10 cellular contexts compared by ENCODE assay signal in the genomic region with DNA sequence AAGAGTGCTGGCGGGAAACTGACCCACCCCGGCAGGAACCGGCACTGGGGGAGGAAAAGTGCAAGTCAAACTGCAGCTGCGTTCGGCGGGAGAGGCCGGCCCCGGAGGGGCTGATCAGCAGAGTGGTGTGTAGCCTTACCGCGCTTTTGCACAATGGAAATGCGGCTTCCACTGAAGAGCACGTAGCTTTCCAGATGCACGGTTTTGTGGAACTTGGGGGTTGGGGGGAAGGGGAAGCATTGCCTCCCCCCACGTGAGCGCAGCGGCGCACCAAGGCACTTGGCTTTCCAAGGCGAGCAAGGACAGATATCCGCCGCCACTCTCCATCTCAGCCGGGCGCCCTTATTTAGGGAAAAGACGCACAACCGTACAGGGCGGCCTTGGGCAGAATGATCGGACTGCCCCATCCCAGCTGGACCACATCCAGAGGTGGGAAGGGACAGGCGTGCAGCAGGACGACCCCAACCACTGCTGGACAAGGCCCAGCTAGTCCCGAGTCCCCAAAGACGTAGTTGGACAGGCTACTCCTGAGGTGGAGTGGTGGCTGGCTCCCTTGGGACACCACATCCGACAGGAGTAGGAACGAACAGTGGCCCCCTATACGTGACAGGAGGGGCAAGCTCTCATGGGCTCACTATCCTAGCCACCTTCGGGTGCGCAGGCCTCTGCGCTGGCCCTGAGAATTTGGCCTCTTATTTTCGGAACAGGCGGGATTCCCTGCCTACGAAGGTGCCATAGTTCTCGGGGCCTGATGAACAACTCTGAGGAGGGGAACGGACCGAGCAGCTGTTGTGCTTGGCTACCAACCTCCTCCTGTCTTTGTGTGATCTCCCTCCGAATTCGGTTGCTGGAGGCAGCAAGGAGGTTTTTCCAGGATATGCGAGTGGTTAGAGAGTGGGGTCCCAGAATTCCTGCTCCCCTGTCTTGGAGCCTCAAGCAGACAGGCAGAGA. TPM values are rescaled to one million over a fixed set of nuclear protein-coding genes. Genes with fewer than 3 reads are reported as not detected.
DNase-seq lines count a peak whose midpoint lies in the region; ATAC-seq, FAIRE-seq and TF ChIP-seq lines count a peak whose summit lies in the region.
"Had no signal": no experiment of that assay in that cellular context is flagged by ENCODE, and none has a peak within 500 bp of the region (broad histone marks: within the 10 kb centered on the region; RNA-seq: fewer than 3 reads in every experiment).

No MANE protein-coding gene starts in this region.

- H3K27ac Mint-ChIP-seq in CD4-positive, CD25-positive, alpha-beta regulatory T cell, result no peak overlapping the region
- no peak overlapping the region for H3K27ac Mint-ChIP-seq in osteocyte (ENCODE audit: unreplicated experiment)

- H3K27ac ChIP-seq in CD4-positive, CD25-positive, alpha-beta regulatory T cell (ENCODE audit: insufficient read depth, low read length, poor library complexity, severe bottlenecking), result no peak overlapping the region
- no peak overlapping the region for H3K27ac ChIP-seq in coronary artery

- H3K4me1 Mint-ChIP-seq in CD4-positive, CD25-positive, alpha-beta regulatory T cell, result peaks cover 3 to 39% (median 18%) of the 10 kb centered on the region in 4 donors
- peaks cover 25% of the 10 kb centered on the region for H3K4me1 Mint-ChIP-seq in osteocyte (ENCODE audit: unreplicated experiment)

- no peak for ATAC-seq in CD4-positive, CD25-positive, alpha-beta regulatory T cell (ENCODE audit: low read depth in 2 of 2)
- ATAC-seq in GM19467 (IDR thresholded peaks at IDR 0.05; ENCODE audit: unreplicated experiment), result no peak

- H3K27me3 ChIP-seq in CD4-positive, CD25-positive, alpha-beta regulatory T cell (ENCODE audit: control insufficient read depth, insufficient read depth, low read length), result peaks cover 28% of the 10 kb centered on the region

- no peak overlapping the region for H3K4me3 ChIP-seq in CD4-positive, CD25-positive, alpha-beta regulatory T cell (ENCODE audit: low read depth, low read length)
- peak overlapping the region; percentile 67 for H3K4me3 ChIP-seq in coronary artery

- TF ChIP-seq CTCF in coronary artery (IDR thresholded peaks at IDR 0.05) (no peak), osteocyte (IDR thresholded peaks at IDR 0.05) (no peak)

- H3K9me3 ChIP-seq in CD4-positive, CD25-positive, alpha-beta regulatory T cell (ENCODE audit: control insufficient read depth in 2 of 2, low read length in 2 of 2), result no peaks in the 10 kb centered on the region

- DNase-seq in CD4-positive, CD25-positive, alpha-beta regulatory T cell, result no peak
- DNase-seq in GM12892 (ENCODE audit: insufficient read length) (peak; percentile 11), coronary artery (ENCODE audit: low spot score) (no peak), osteocyte (ENCODE audit: extremely low spot score, unreplicated experiment) (no peak), T1000 (lab: John Stamatoyannopoulos, UW) (no peak), amygdala (lab: John Stamatoyannopoulos, UW) (no peak), LoVo (ENCODE audit: low spot score) (no peak)
- DNase-seq: NCI-H2029 treated with DMSO at 0.1 percent for 48 hours had no signal

- H3K9me3 Mint-ChIP-seq in CD4-positive, CD25-positive, alpha-beta regulatory T cell, result peaks cover 0 to 4% (median 0%) of the 10 kb centered on the region in 7 donors
- H3K9me3 Mint-ChIP-seq in osteocyte (ENCODE audit: unreplicated experiment), result no peaks in the 10 kb centered on the region

- peaks cover 38% of the 10 kb centered on the region for H3K4me1 ChIP-seq in CD4-positive, CD25-positive, alpha-beta regulatory T cell (ENCODE audit: control insufficient read depth, insufficient read depth, low read length, poor library complexity, severe bottlenecking)

- H3K36me3 Mint-ChIP-seq in CD4-positive, CD25-positive, alpha-beta regulatory T cell, result no peaks in the 10 kb centered on the region
- no peaks in the 10 kb centered on the region for H3K36me3 Mint-ChIP-seq in osteocyte (ENCODE audit: unreplicated experiment)

- peaks cover 75% of the 10 kb centered on the region for H3K27me3 Mint-ChIP-seq in CD4-positive, CD25-positive, alpha-beta regulatory T cell
- peaks cover 70% of the 10 kb centered on the region for H3K27me3 Mint-ChIP-seq in osteocyte (ENCODE audit: unreplicated experiment)

- FAIRE-seq in GM12892 (lab: Jason Lieb, UNC), result no peak

- H3K4me3 Mint-ChIP-seq in CD4-positive, CD25-positive, alpha-beta regulatory T cell, result peak overlapping the region in 3 of 4 donors; percentile 32 to 72 (median 53)
- peak overlapping the region; percentile 26 for H3K4me3 Mint-ChIP-seq in osteocyte (ENCODE audit: unreplicated experiment)

- no peaks in the 10 kb centered on the region for H3K36me3 ChIP-seq in CD4-positive, CD25-positive, alpha-beta regulatory T cell (ENCODE audit: control insufficient read depth, insufficient read depth, low read length)

- no peak for TF ChIP-seq POLR2A in GM12892 (IDR thresholded peaks at IDR 0.05; ENCODE audit: low read depth, low read length)

RNA-seq across cellular contexts. Expression of gene FEV, which starts 2.4 kb away (rescaled TPM):
- not detected for total RNA-seq in CD4-positive, CD25-positive, alpha-beta regulatory T cell
- not detected for polyA plus RNA-seq in CD4-positive, CD25-positive, alpha-beta regulatory T cell
- polyA plus RNA-seq in GM12892 (2012; ENCODE audit: missing spikeins), result not detected
- total RNA-seq in osteocyte, result not detected in 2 replicates
- total RNA-seq: fibroblast of lung had no signal
- polyA plus RNA-seq: fibroblast of lung had no signal

RNA-seq across cellular contexts. Expression of gene CRYBA2, which starts 10.6 kb away (rescaled TPM):
- total RNA-seq in CD4-positive, CD25-positive, alpha-beta regulatory T cell, result not detected
- polyA plus RNA-seq in CD4-positive, CD25-positive, alpha-beta regulatory T cell, result not detected
- not detected for polyA plus RNA-seq in GM12892 (2012; ENCODE audit: missing spikeins)
- not detected in 2 replicates for total RNA-seq in osteocyte
- total RNA-seq: fibroblast of lung had no signal
- polyA plus RNA-seq: fibroblast of lung had no signal

RNA-seq across cellular contexts. Expression of gene CDK5R2, which starts 23.1 kb away (rescaled TPM):
- not detected for total RNA-seq in CD4-positive, CD25-positive, alpha-beta regulatory T cell
- not detected for polyA plus RNA-seq in CD4-positive, CD25-positive, alpha-beta regulatory T cell
- polyA plus RNA-seq in GM12892 (2012; ENCODE audit: missing spikeins), result not detected
- not detected in 2 replicates for total RNA-seq in osteocyte

RNA-seq across cellular contexts. Expression of gene CFAP65, which starts 58.7 kb away (rescaled TPM):
- total RNA-seq in CD4-positive, CD25-positive, alpha-beta regulatory T cell, result not detected
- not detected for polyA plus RNA-seq in CD4-positive, CD25-positive, alpha-beta regulatory T cell
- not detected for polyA plus RNA-seq in GM12892 (2012; ENCODE audit: missing spikeins)
- total RNA-seq in osteocyte, result not detected in 2 replicates
- total RNA-seq: fibroblast of lung had no signal
- polyA plus RNA-seq: fibroblast of lung had no signal
